ENCODE assay signal across 2 cellular contexts in genomic region chr11:32173435-32173834, GRCh38.
A peak's percentile ranks its signal among the peaks of the same experiment; 100 is the strongest.
TF ChIP-seq lines count a peak whose summit lies in the region.

No MANE protein-coding gene starts in this region.

TF ChIP-seq in IMR-90, 13 proteins besides CTCF, POLR2A, EP300 and RAD21:
- TF ChIP-seq USF2 (IDR thresholded peaks at IDR 0.05; ENCODE audit: low read depth, low read length) = no peak
- TF ChIP-seq SMC3 (IDR thresholded peaks at IDR 0.05; ENCODE audit: low read depth, low read length) = peak; percentile 91
TF ChIP-seq in IMR-90: peak in this region for 1.

TF ChIP-seq in endothelial cell of umbilical vein, 7 proteins besides CTCF, POLR2A, EP300 and RAD21:
- TF ChIP-seq POLR2AphosphoS5 (IDR thresholded peaks at IDR 0.05; ENCODE audit: insufficient read depth, low read depth, low read length) = no peak
- no peak for TF ChIP-seq MAX (IDR thresholded peaks at IDR 0.05; ENCODE audit: insufficient read depth, insufficient read length)
- no peak for TF ChIP-seq MYC (IDR thresholded peaks at IDR 0.05; ENCODE audit: low read depth, low read length)
- TF ChIP-seq JUN (IDR thresholded peaks at IDR 0.05; ENCODE audit: borderline replicate concordance, insufficient read depth, insufficient read length, low read depth) = no peak
- TF ChIP-seq FOS (IDR thresholded peaks at IDR 0.05; ENCODE audit: borderline replicate concordance, insufficient read depth, low read length) = no peak
- TF ChIP-seq EZH2 (IDR thresholded peaks at IDR 0.05; ENCODE audit: borderline replicate concordance, low read depth, low read length, severe bottlenecking) = no peak
- no peak for TF ChIP-seq GATA2 (IDR thresholded peaks at IDR 0.05; ENCODE audit: insufficient read depth, insufficient read length, low read depth, low read length)
